Comparison of ENCODE assay signal across 8 cellular contexts in genomic region chr12:51025182-51025747, GRCh38. TPM values are rescaled to one million over a fixed set of nuclear protein-coding genes. Genes with fewer than 3 reads are reported as not detected.
DNase-seq lines count a peak whose midpoint lies in the region; ATAC-seq and TF ChIP-seq lines count a peak whose summit lies in the region.

No MANE protein-coding gene starts in this region.

- ATAC-seq in esophagus mucosa, result no peak

- TF ChIP-seq CTCF in colonic mucosa (IDR thresholded peaks at IDR 0.05) (no peak), nephron (IDR thresholded peaks at IDR 0.05; ENCODE audit: unreplicated experiment in 3 of 3) (no peak)

- peaks cover 49% of the 10 kb centered on the region for H3K4me1 ChIP-seq in CD4-positive, alpha-beta memory T cell (ENCODE audit: insufficient read depth, low read length)
- H3K4me1 ChIP-seq in colonic mucosa, result no peaks in the 10 kb centered on the region

- no peaks in the 10 kb centered on the region for H3K9me3 ChIP-seq in CD4-positive, alpha-beta memory T cell (ENCODE audit: control insufficient read depth in 1 of 2, low read length in 2 of 2)
- H3K9me3 ChIP-seq in MG63 (no peaks in the 10 kb centered on the region), colonic mucosa (no peaks in the 10 kb centered on the region)

- peak overlapping the region; percentile 76 to 97 for H3K9ac ChIP-seq in colonic mucosa (ENCODE audit: low read depth in 2 of 2, low read length in 2 of 2)

- peaks cover 0 to 2% of the 10 kb centered on the region in 2 donors for H3K36me3 Mint-ChIP-seq in CD4-positive, alpha-beta memory T cell
- H3K36me3 Mint-ChIP-seq in nephron (ENCODE audit: low read depth), result no peaks in the 10 kb centered on the region

- no peaks in the 10 kb centered on the region for H3K27me3 ChIP-seq in CD4-positive, alpha-beta memory T cell (ENCODE audit: insufficient read depth, low read length)
- no peaks in the 10 kb centered on the region for H3K27me3 ChIP-seq in MG63
- H3K27me3 ChIP-seq in colonic mucosa, result no peaks in the 10 kb centered on the region

- H3K27ac Mint-ChIP-seq in CD4-positive, alpha-beta memory T cell, result peak overlapping the region; percentile 95 to 99 (median 98)
- peak overlapping the region; percentile 94 to 98 (median 96) for H3K27ac Mint-ChIP-seq in nephron

- peak overlapping the region; percentile 83 for H3K27ac ChIP-seq in CD4-positive, alpha-beta memory T cell (ENCODE audit: low read depth, low read length)
- peak overlapping the region; percentile 96 for H3K27ac ChIP-seq in colonic mucosa

- peak overlapping the region; percentile 97 to 100 (median 98) for H3K4me3 Mint-ChIP-seq in CD4-positive, alpha-beta memory T cell
- H3K4me3 Mint-ChIP-seq in nephron, result peak overlapping the region; percentile 88 to 98 (median 97)

- no peaks in the 10 kb centered on the region for H3K27me3 Mint-ChIP-seq in CD4-positive, alpha-beta memory T cell
- no peaks in the 10 kb centered on the region for H3K27me3 Mint-ChIP-seq in nephron (ENCODE audit: low read depth)

- peaks cover 30 to 76% (median 53%) of the 10 kb centered on the region in 4 donors for H3K4me1 Mint-ChIP-seq in CD4-positive, alpha-beta memory T cell
- peaks cover 35% of the 10 kb centered on the region for H3K4me1 Mint-ChIP-seq in nephron

- CTCF ChIA-PET in CD4-positive, alpha-beta memory T cell (lab: Charles Lee; ENCODE audit: partially characterized antibody), result interaction anchor here (1.1 to 3.5 kb wide), 7 partner anchors 8 to 56 kb away, joined by 3 to 18 read pairs (median 4); no protein-coding TSS in a partner anchor

- DNase-seq in CD4-positive, alpha-beta memory T cell, result no peak
- DNase-seq in MG63 (no peak), colonic mucosa (no peak), nucleus accumbens (lab: John Stamatoyannopoulos, UW) (no peak), NCI-H510A (lab: John Stamatoyannopoulos, UW) (no peak), DMS79 (lab: John Stamatoyannopoulos, UW) (no peak)

- POLR2A ChIA-PET in CD4-positive, alpha-beta memory T cell (lab: Charles Lee; ENCODE audit: partially characterized antibody), result interaction anchor here (0.6 to 5.0 kb wide), 10 partner anchors 16 to 612 kb away, joined by 3 to 32 read pairs (median 12); partner anchors contain the start of genes ATF1, CSRNP2, DAZAP2 and LETMD1

- H3K9me3 Mint-ChIP-seq in CD4-positive, alpha-beta memory T cell, result peaks cover 0 to 2% (median 0%) of the 10 kb centered on the region in 8 donors
- H3K9me3 Mint-ChIP-seq in nephron, result no peaks in the 10 kb centered on the region

- no peaks in the 10 kb centered on the region for H3K36me3 ChIP-seq in CD4-positive, alpha-beta memory T cell (ENCODE audit: insufficient read depth, low read length)
- H3K36me3 ChIP-seq in MG63 (peaks cover 2% of the 10 kb centered on the region; the same call in 1 of the 2 replicates), colonic mucosa (no peaks in the 10 kb centered on the region)

- H3K4me3 ChIP-seq in CD4-positive, alpha-beta memory T cell (ENCODE audit: low read length in 2 of 2), result peak overlapping the region; percentile 78 to 89
- peak overlapping the region; percentile 69 for H3K4me3 ChIP-seq in MG63
- H3K4me3 ChIP-seq in colonic mucosa, result peak overlapping the region; percentile 87

- intact Hi-C loops in CD4-positive, alpha-beta memory T cell (cut with micrococcal nuclease), result no loop called here
- intact Hi-C loops in colonic mucosa (cut with DNase I), result no loop called here

RNA-seq across cellular contexts. Expression of gene SLC11A2, which starts 0.9 kb away (rescaled TPM):
- 10 to 100 TPM; 55.1 to 62.7 TPM for total RNA-seq in CD4-positive, alpha-beta memory T cell
- 10 to 100 TPM in 1 of 2 donors, 1 to 10 TPM in 1; 7.4 to 18.9 TPM for polyA plus RNA-seq in CD4-positive, alpha-beta memory T cell
- 12.0 and 74.1 TPM in 2 replicates for total RNA-seq in MG63 (2014; rRNA removed; shearing (Covaris generic); ENCODE audit: low replicate concordance)
- total RNA-seq in colonic mucosa, result 10 to 100 TPM; 51.6 to 52.0 TPM
- total RNA-seq in esophagus mucosa, result 31.6 TPM

RNA-seq across cellular contexts. Expression of gene LETMD1, which starts 22.9 kb away (rescaled TPM):
- 10 to 100 TPM; 83.7 to 93.3 TPM for total RNA-seq in CD4-positive, alpha-beta memory T cell
- 10 to 100 TPM; 32.6 to 36.6 TPM for polyA plus RNA-seq in CD4-positive, alpha-beta memory T cell
- total RNA-seq in MG63 (2014; rRNA removed; shearing (Covaris generic); ENCODE audit: low replicate concordance), result 27.5 and 28.8 TPM in 2 replicates
- total RNA-seq in colonic mucosa, result 10 to 100 TPM; 54.8 to 67.8 TPM
- total RNA-seq in esophagus mucosa, result 32.8 TPM

RNA-seq across cellular contexts. Expression of gene CSRNP2, which starts 58.1 kb away (rescaled TPM):
- 10 to 100 TPM; 34.1 to 35.0 TPM for total RNA-seq in CD4-positive, alpha-beta memory T cell
- polyA plus RNA-seq in CD4-positive, alpha-beta memory T cell, result 1 to 10 TPM; 4.6 to 6.3 TPM
- 4.6 and 7.8 TPM in 2 replicates for total RNA-seq in MG63 (2014; rRNA removed; shearing (Covaris generic); ENCODE audit: low replicate concordance)
- total RNA-seq in colonic mucosa, result 10 to 100 TPM; 13.6 to 17.1 TPM
- total RNA-seq in esophagus mucosa, result 12.2 TPM
